Comparison of ENCODE assay signal across 25 cellular contexts in the genomic region with DNA sequence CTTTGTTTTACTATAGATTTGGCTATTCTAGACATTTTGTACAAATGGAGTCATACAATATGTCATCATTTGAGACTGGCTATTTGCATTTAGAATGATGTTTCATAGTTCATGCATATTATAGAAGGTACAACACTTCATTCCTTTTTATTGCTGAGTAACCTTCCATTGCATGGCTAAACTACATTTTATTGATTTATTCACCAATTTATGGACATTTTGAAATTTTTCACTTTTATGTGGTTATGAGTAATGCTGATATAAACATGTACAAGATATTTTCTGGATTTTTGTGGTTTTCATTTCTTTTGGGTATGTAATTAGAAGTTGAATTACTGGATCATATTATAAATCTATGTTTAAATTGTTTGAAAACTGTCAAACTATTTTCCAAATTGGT.
"Had no signal": no experiment of that assay in that cellular context is flagged by ENCODE, and none has a peak within 500 bp of the region (broad histone marks: within the 10 kb centered on the region; RNA-seq: fewer than 3 reads in every experiment).

No MANE protein-coding gene starts in this region.

- DNase-seq: activated CD4-positive, alpha-beta memory T cell treated with anti-CD3 and anti-CD28 coated beads, Interleukin-2, amount 10 ng/mL, durations not matched to agents 7 days and 5 days; activated CD4-positive, alpha-beta T cell treated with anti-CD3 and anti-CD28 coated beads for 48 hours; activated CD4-positive, CD25-positive, alpha-beta regulatory T cell; activated CD8-positive, alpha-beta memory T cell treated with anti-CD3 and anti-CD28 coated beads, Interleukin-2, amount 10 ng/mL, durations not matched to agents 7 days and 5 days; activated naive CD4-positive, alpha-beta T cell treated with Interleukin-2 at 50 U/mL for 16 hours; activated naive CD8-positive, alpha-beta T cell treated with anti-CD3 and anti-CD28 coated beads, Interleukin-2, amount 50 U/mL, for 24 hours; aorta; dermis blood vessel endothelial cell; effector memory CD4-positive, alpha-beta T cell; esophagus squamous epithelium; heart right ventricle; immature natural killer cell; mesenchymal stem cell; mucosa of descending colon; naive B cell; stimulated activated CD4-positive, alpha-beta T cell treated with anti-CD3 and anti-CD28 coated beads, Interleukin-2, amount 100 ng/mL, for 48 hours; stomach; T1000; testis had no signal

- H3K9me3 ChIP-seq: esophagus squamous epithelium, mucosa of descending colon, right atrium auricular region, testis had no signal

- H3K9me3 Mint-ChIP-seq: type B pancreatic cell had no signal

- H3K27ac ChIP-seq: esophagus squamous epithelium, heart right ventricle, right atrium auricular region, skin epidermis, stomach, testis had no signal

- H3K4me1 ChIP-seq: esophagus squamous epithelium, heart right ventricle, right atrium auricular region, stomach, testis had no signal

- H3K27ac Mint-ChIP-seq: activated CD4-positive, alpha-beta memory T cell treated with anti-CD3 and anti-CD28 coated beads, Interleukin-2, amount 10 ng/mL, durations not matched to agents 7 days and 5 days; activated CD8-positive, alpha-beta memory T cell treated with anti-CD3 and anti-CD28 coated beads, Interleukin-2, amount 10 ng/mL, durations not matched to agents 7 days and 5 days; activated naive CD8-positive, alpha-beta T cell treated with anti-CD3 and anti-CD28 coated beads, Interleukin-2, amount 50 U/mL, for 24 hours; activated T-helper 17 cell treated with anti-CD3 and anti-CD28 coated beads, Interleukin-2, amount 50 U/mL, for 72 hours; immature natural killer cell; naive B cell; progenitor cell of endocrine pancreas; type B pancreatic cell had no signal

- H3K27me3 Mint-ChIP-seq: activated CD4-positive, alpha-beta memory T cell treated with anti-CD3 and anti-CD28 coated beads, Interleukin-2, amount 10 ng/mL, durations not matched to agents 7 days and 5 days; activated CD8-positive, alpha-beta memory T cell treated with anti-CD3 and anti-CD28 coated beads, Interleukin-2, amount 10 ng/mL, durations not matched to agents 7 days and 5 days; activated naive CD8-positive, alpha-beta T cell treated with anti-CD3 and anti-CD28 coated beads, Interleukin-2, amount 50 U/mL, for 24 hours; activated T-helper 17 cell treated with anti-CD3 and anti-CD28 coated beads, Interleukin-2, amount 50 U/mL, for 72 hours; naive B cell; progenitor cell of endocrine pancreas; type B pancreatic cell had no signal

- H3K27me3 ChIP-seq: esophagus squamous epithelium, heart right ventricle, right atrium auricular region, stomach, testis had no signal

- H3K36me3 Mint-ChIP-seq: activated CD8-positive, alpha-beta memory T cell treated with anti-CD3 and anti-CD28 coated beads, Interleukin-2, amount 10 ng/mL, durations not matched to agents 7 days and 5 days; immature natural killer cell; naive B cell; type B pancreatic cell had no signal

- ATAC-seq: activated CD8-positive, alpha-beta memory T cell treated with anti-CD3 and anti-CD28 coated beads, Interleukin-2, amount 10 ng/mL, durations not matched to agents 7 days and 5 days; activated naive CD8-positive, alpha-beta T cell treated with anti-CD3 and anti-CD28 coated beads, Interleukin-2, amount 50 U/mL, for 24 hours; activated T-helper 17 cell treated with anti-CD3 and anti-CD28 coated beads, Interleukin-2, amount 50 U/mL, for 72 hours; heart right ventricle; mucosa of descending colon had no signal

- H3K4me3 Mint-ChIP-seq: activated CD4-positive, alpha-beta memory T cell treated with anti-CD3 and anti-CD28 coated beads, Interleukin-2, amount 10 ng/mL, durations not matched to agents 7 days and 5 days; activated CD8-positive, alpha-beta memory T cell treated with anti-CD3 and anti-CD28 coated beads, Interleukin-2, amount 10 ng/mL, durations not matched to agents 7 days and 5 days; activated naive CD8-positive, alpha-beta T cell treated with anti-CD3 and anti-CD28 coated beads, Interleukin-2, amount 50 U/mL, for 24 hours; activated T-helper 17 cell treated with anti-CD3 and anti-CD28 coated beads, Interleukin-2, amount 50 U/mL, for 72 hours; immature natural killer cell; naive B cell; neural crest cell; type B pancreatic cell had no signal

- H3K4me1 Mint-ChIP-seq: activated CD4-positive, alpha-beta memory T cell treated with anti-CD3 and anti-CD28 coated beads, Interleukin-2, amount 10 ng/mL, durations not matched to agents 7 days and 5 days; activated CD8-positive, alpha-beta memory T cell treated with anti-CD3 and anti-CD28 coated beads, Interleukin-2, amount 10 ng/mL, durations not matched to agents 7 days and 5 days; activated naive CD8-positive, alpha-beta T cell treated with anti-CD3 and anti-CD28 coated beads, Interleukin-2, amount 50 U/mL, for 24 hours; activated T-helper 17 cell treated with anti-CD3 and anti-CD28 coated beads, Interleukin-2, amount 50 U/mL, for 72 hours; immature natural killer cell; naive B cell; neural crest cell had no signal

- H3K4me3 ChIP-seq: esophagus squamous epithelium, heart right ventricle, mucosa of descending colon, right atrium auricular region, skin epidermis, stomach, testis had no signal

- H3K36me3 ChIP-seq: esophagus squamous epithelium, heart right ventricle, right atrium auricular region, stomach had no signal
